1 cellular context compared by ENCODE assay signal in genomic region chr17:7885357-7886226, GRCh38.
A peak's percentile ranks its signal among the peaks of the same experiment; 100 is the strongest.
TF ChIP-seq lines count a peak whose summit lies in the region.

No MANE protein-coding gene starts in this region.

TF ChIP-seq in K562, 482 proteins besides CTCF, POLR2A, EP300 and RAD21 (continues in another document):
- peak; percentile 22 for TF ChIP-seq TAF1 (IDR thresholded peaks at IDR 0.05; ENCODE audit: control insufficient read depth, extremely low read depth, insufficient read depth, low read length, severe bottlenecking)
- TF ChIP-seq MAZ (CRISPR knock-in tag; conservative IDR thresholded peaks at IDR 0.05 in 1 of 2, IDR thresholded peaks at IDR 0.05 in 1 of 2), result peak in 1 of 2 experiments; percentile 29; a peak in 3 of 4 replicates
- TF ChIP-seq, protein P1, sequence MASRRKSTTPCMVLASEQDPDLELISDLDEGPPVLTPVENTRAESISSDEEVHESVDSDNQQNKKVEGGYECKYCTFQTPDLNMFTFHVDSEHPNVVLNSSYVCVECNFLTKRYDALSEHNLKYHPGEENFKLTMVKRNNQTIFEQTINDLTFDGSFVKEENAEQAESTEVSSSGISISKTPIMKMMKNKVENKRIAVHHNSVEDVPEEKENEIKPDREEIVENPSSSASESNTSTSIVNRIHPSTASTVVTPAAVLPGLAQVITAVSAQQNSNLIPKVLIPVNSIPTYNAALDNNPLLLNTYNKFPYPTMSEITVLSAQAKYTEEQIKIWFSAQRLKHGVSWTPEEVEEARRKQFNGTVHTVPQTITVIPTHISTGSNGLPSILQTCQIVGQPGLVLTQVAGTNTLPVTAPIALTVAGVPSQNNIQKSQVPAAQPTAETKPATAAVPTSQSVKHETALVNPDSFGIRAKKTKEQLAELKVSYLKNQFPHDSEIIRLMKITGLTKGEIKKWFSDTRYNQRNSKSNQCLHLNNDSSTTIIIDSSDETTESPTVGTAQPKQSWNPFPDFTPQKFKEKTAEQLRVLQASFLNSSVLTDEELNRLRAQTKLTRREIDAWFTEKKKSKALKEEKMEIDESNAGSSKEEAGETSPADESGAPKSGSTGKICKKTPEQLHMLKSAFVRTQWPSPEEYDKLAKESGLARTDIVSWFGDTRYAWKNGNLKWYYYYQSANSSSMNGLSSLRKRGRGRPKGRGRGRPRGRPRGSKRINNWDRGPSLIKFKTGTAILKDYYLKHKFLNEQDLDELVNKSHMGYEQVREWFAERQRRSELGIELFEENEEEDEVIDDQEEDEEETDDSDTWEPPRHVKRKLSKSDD (conservative IDR thresholded peaks at IDR 0.05; ENCODE audit: low read length), result no peak
- TF ChIP-seq HDAC1 (IDR thresholded peaks at IDR 0.05), result peak in 1 of 2 experiments; percentile 83; a peak in 1 of 4 replicates
- TF ChIP-seq MXI1 (IDR thresholded peaks at IDR 0.05; ENCODE audit: low read depth, low read length), result peak; percentile 54; the same call in 1 of the 2 replicates
- peak; percentile 91 for TF ChIP-seq PRDM10 (IDR thresholded peaks at IDR 0.05; ENCODE audit: partially characterized antibody)
- TF ChIP-seq DACH1 (IDR thresholded peaks at IDR 0.05; ENCODE audit: partially characterized antibody), result peak; percentile 90
- no peak for TF ChIP-seq BRCA1 (IDR thresholded peaks at IDR 0.05)
- TF ChIP-seq BRCA1 (CRISPR knock-in tag; IDR thresholded peaks at IDR 0.05), result no peak
- peak; percentile 82 for TF ChIP-seq RBFOX2 (IDR thresholded peaks at IDR 0.05; ENCODE audit: low read depth, low read length)
- peak; percentile 83 to 92 for TF ChIP-seq MNT (conservative IDR thresholded peaks at IDR 0.05)
- no peak for TF ChIP-seq RBM14 (IDR thresholded peaks at IDR 0.05; ENCODE audit: borderline replicate concordance, insufficient read depth, low read depth, low read length)
- no peak for TF ChIP-seq ZBED1 (IDR thresholded peaks at IDR 0.05)
- TF ChIP-seq SAFB (IDR thresholded peaks at IDR 0.05; ENCODE audit: borderline replicate concordance, low read depth, low read length), result peak; percentile 32; the same call in 1 of the 2 replicates
- TF ChIP-seq LEF1 (IDR thresholded peaks at IDR 0.05), result no peak
- peak; percentile 69 for TF ChIP-seq MAX (CRISPR knock-in tag; IDR thresholded peaks at IDR 0.05)
- no peak for TF ChIP-seq ZNF354B (CRISPR knock-in tag; IDR thresholded peaks at IDR 0.05)
- peak; percentile 73 for TF ChIP-seq POLR2G (IDR thresholded peaks at IDR 0.05; ENCODE audit: low read depth, low read length)
- no peak for TF ChIP-seq OTX1 (CRISPR knock-in tag; IDR thresholded peaks at IDR 0.05)
- TF ChIP-seq, protein P2, sequence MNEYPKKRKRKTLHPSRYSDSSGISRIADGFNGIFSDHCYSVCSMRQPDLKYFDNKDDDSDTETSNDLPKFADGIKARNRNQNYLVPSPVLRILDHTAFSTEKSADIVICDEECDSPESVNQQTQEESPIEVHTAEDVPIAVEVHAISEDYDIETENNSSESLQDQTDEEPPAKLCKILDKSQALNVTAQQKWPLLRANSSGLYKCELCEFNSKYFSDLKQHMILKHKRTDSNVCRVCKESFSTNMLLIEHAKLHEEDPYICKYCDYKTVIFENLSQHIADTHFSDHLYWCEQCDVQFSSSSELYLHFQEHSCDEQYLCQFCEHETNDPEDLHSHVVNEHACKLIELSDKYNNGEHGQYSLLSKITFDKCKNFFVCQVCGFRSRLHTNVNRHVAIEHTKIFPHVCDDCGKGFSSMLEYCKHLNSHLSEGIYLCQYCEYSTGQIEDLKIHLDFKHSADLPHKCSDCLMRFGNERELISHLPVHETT (CRISPR knock-in tag; conservative IDR thresholded peaks at IDR 0.05 in 1 of 2, IDR thresholded peaks at IDR 0.05 in 1 of 2), result peak in 1 of 2 experiments; percentile 83; a peak in 2 of 4 replicates
- TF ChIP-seq EP400 (IDR thresholded peaks at IDR 0.05), result peak; percentile 31; the same call in 1 of the 2 replicates
- peak; percentile 43; the same call in 1 of the 2 replicates for TF ChIP-seq CXXC5 (CRISPR knock-in tag; IDR thresholded peaks at IDR 0.05)
- TF ChIP-seq ZBTB12 (CRISPR knock-in tag; IDR thresholded peaks at IDR 0.05), result 0 out of 2 replicates have a peak, but pooled peaks have one; percentile 22
- TF ChIP-seq, protein P3, sequence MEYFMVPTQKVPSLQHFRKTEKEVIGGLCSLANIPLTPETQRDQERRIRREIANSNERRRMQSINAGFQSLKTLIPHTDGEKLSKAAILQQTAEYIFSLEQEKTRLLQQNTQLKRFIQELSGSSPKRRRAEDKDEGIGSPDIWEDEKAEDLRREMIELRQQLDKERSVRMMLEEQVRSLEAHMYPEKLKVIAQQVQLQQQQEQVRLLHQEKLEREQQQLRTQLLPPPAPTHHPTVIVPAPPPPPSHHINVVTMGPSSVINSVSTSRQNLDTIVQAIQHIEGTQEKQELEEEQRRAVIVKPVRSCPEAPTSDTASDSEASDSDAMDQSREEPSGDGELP (CRISPR knock-in tag; IDR thresholded peaks at IDR 0.05; ENCODE audit: borderline replicate concordance), result peak; percentile 99
- peak; percentile 79 for TF ChIP-seq SAP30 (IDR thresholded peaks at IDR 0.05; ENCODE audit: borderline replicate concordance, insufficient read depth, low read depth, low read length, poor library complexity, severe bottlenecking)
- no peak for TF ChIP-seq ATF3 (IDR thresholded peaks at IDR 0.05)
- TF ChIP-seq ATF3 (CRISPR knock-in tag; conservative IDR thresholded peaks at IDR 0.05), result no peak
- no peak for TF ChIP-seq CAMTA2 (CRISPR knock-in tag; conservative IDR thresholded peaks at IDR 0.05)
- TF ChIP-seq, protein P4, sequence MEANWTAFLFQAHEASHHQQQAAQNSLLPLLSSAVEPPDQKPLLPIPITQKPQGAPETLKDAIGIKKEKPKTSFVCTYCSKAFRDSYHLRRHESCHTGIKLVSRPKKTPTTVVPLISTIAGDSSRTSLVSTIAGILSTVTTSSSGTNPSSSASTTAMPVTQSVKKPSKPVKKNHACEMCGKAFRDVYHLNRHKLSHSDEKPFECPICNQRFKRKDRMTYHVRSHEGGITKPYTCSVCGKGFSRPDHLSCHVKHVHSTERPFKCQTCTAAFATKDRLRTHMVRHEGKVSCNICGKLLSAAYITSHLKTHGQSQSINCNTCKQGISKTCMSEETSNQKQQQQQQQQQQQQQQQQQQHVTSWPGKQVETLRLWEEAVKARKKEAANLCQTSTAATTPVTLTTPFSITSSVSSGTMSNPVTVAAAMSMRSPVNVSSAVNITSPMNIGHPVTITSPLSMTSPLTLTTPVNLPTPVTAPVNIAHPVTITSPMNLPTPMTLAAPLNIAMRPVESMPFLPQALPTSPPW (CRISPR knock-in tag; IDR thresholded peaks at IDR 0.05), result peak; percentile 58
- TF ChIP-seq FOSL1 (tag; conservative IDR thresholded peaks at IDR 0.05), result peak; percentile 34; the same call in 1 of the 2 replicates
- peak; percentile 54 for TF ChIP-seq SUPT5H (IDR thresholded peaks at IDR 0.05)
- TF ChIP-seq EGR1 (conservative IDR thresholded peaks at IDR 0.05), result peak; percentile 53; the same call in 1 of the 2 replicates
- TF ChIP-seq TGIF2 (CRISPR knock-in tag; IDR thresholded peaks at IDR 0.05), result peak; percentile 42; the same call in 1 of the 2 replicates
- 0 out of 2 replicates have a peak, but pooled peaks have one; percentile 17 for TF ChIP-seq CC2D1A (IDR thresholded peaks at IDR 0.05)
- TF ChIP-seq PRPF4 (IDR thresholded peaks at IDR 0.05; ENCODE audit: insufficient read depth, low read depth, low read length, poor library complexity, severe bottlenecking), result peak; percentile 96
- TF ChIP-seq CHD4 (IDR thresholded peaks at IDR 0.05; ENCODE audit: insufficient read depth, insufficient replicate concordance, low read depth, low read length, poor library complexity, severe bottlenecking), result peak; percentile 11
- no peak for TF ChIP-seq RCOR1 (IDR thresholded peaks at IDR 0.05; ENCODE audit: borderline replicate concordance in 1 of 2, low read depth in 2 of 2, low read length in 2 of 2)
- peak; percentile 15 for TF ChIP-seq TBP (optimal IDR thresholded peaks at IDR 0.05; ENCODE audit: low read depth, low read length)
- 0 out of 2 replicates have a peak, but pooled peaks have one; percentile 15 for TF ChIP-seq ZBTB17 (CRISPR knock-in tag; IDR thresholded peaks at IDR 0.05)
- no peak for TF ChIP-seq ZNF174 (CRISPR knock-in tag; IDR thresholded peaks at IDR 0.05)
- peak; percentile 93 for TF ChIP-seq MEIS2 (IDR thresholded peaks at IDR 0.05; ENCODE audit: partially characterized antibody)
- TF ChIP-seq POLR2AphosphoS5 (IDR thresholded peaks at IDR 0.05; ENCODE audit: control insufficient read depth, insufficient read depth, low read depth, low read length), result 0 out of 2 replicates have a peak, but pooled peaks have one; percentile 26
- peak; percentile 91 for TF ChIP-seq TAF9B (IDR thresholded peaks at IDR 0.05; ENCODE audit: partially characterized antibody)
- peak; percentile 49; the same call in 1 of the 2 replicates for TF ChIP-seq NFRKB (IDR thresholded peaks at IDR 0.05; ENCODE audit: low read depth)
- peak in 1 of 3 experiments; percentile 7 for TF ChIP-seq YY1 (IDR thresholded peaks at IDR 0.05; ENCODE audit: borderline replicate concordance in 1 of 3, control insufficient read depth in 1 of 3, extremely low read depth in 1 of 3, insufficient read depth in 3 of 3, insufficient read length in 1 of 3, insufficient replicate concordance in 2 of 3, low read depth in 1 of 3, low read length in 2 of 3)
- TF ChIP-seq ATF1 (CRISPR knock-in tag; IDR thresholded peaks at IDR 0.05), result no peak
- TF ChIP-seq ATF1 (tag; IDR thresholded peaks at IDR 0.05), result peak; percentile 19; the same call in 1 of the 2 replicates
- TF ChIP-seq RBBP5 (IDR thresholded peaks at IDR 0.05; ENCODE audit: borderline replicate concordance, insufficient read depth, low read length, poor library complexity, severe bottlenecking), result peak; percentile 45
- TF ChIP-seq MYNN (IDR thresholded peaks at IDR 0.05), result no peak
- no peak for TF ChIP-seq MYNN (CRISPR knock-in tag; IDR thresholded peaks at IDR 0.05)
